Comparison of ENCODE assay signal across 33 cellular contexts in genomic region chr7:19932549-19933249, GRCh38.
A peak's percentile ranks its signal among the peaks of the same experiment; 100 is the strongest.
DNase-seq lines count a peak whose midpoint lies in the region; ATAC-seq, FAIRE-seq and TF ChIP-seq lines count a peak whose summit lies in the region.
"Had no signal": no experiment of that assay in that cellular context is flagged by ENCODE, and none has a peak within 500 bp of the region (broad histone marks: within the 10 kb centered on the region; RNA-seq: fewer than 3 reads in every experiment).

No MANE protein-coding gene starts in this region.

- BruUV-seq in mammary epithelial cell (replicated peaks; lab: Mats Ljungman, UMichigan) (no TSS peak), MCF 10A (replicated peaks; lab: Mats Ljungman, UMichigan) (no TSS peak)

- ATAC-seq in HG02610 (IDR thresholded peaks at IDR 0.05; ENCODE audit: unreplicated experiment): no peak
- ATAC-seq: activated CD4-positive, CD25-positive, alpha-beta regulatory T cell treated with anti-CD3 and anti-CD28 coated beads, Interleukin-2, amount 50 U/mL, for 24 hours; CD8-positive, alpha-beta T cell; left colon; mucosa of descending colon; natural killer cell treated with Interleukin-12 subunit alpha and Interleukin-12 subunit beta and Interleukin-15 and Interleukin-18, amount 100 ng/mL, for 72 hours; PC-3; psoas muscle; Right ventricle myocardium inferior; stimulated activated memory B cell treated with anti-CD40 and anti-IgM and Interleukin-4, amounts not matched to agents 10 μg/mL and 1 μg/mL and 100 μg/mL, for 72 hours had no signal

- no peaks in the 10 kb centered on the region for H3K79me2 ChIP-seq in mammary epithelial cell (ENCODE audit: insufficient read depth, low read length)

- no peak overlapping the region for H3K4me3 ChIP-seq in mammary epithelial cell (replicated peaks in 1 of 3; ENCODE audit: insufficient read depth in 1 of 3, low read depth in 2 of 3, low read length in 3 of 3)
- no peak overlapping the region for H3K4me3 ChIP-seq in small intestine (ENCODE audit: low read depth in 1 of 2, low read length in 2 of 2)
- no peak overlapping the region for H3K4me3 ChIP-seq in tibial nerve
- H3K4me3 ChIP-seq: coronary artery, mucosa of descending colon, psoas muscle had no signal

- intact Hi-C loops in mammary epithelial cell (cut with micrococcal nuclease) (no loop called here), MCF 10A (cut with micrococcal nuclease) (no loop called here)

- no peak overlapping the region for H3K27ac Mint-ChIP-seq in MCF 10A (ENCODE audit: low read depth, unreplicated experiment)
- H3K27ac Mint-ChIP-seq: B cell; CD8-positive, alpha-beta T cell; natural killer cell treated with Interleukin-12 subunit alpha and Interleukin-12 subunit beta and Interleukin-15 and Interleukin-18, amount 100 ng/mL, for 72 hours; stimulated activated memory B cell treated with anti-CD40 and anti-IgM and Interleukin-4, amounts not matched to agents 10 μg/mL and 1 μg/mL and 100 μg/mL, for 72 hours; type B pancreatic cell had no signal

- H3K27ac ChIP-seq in mammary epithelial cell (ENCODE audit: insufficient read depth, low read depth, low read length): no peak overlapping the region
- no peak overlapping the region for H3K27ac ChIP-seq in small intestine (ENCODE audit: low read depth in 1 of 2, low read length in 1 of 2)
- H3K27ac ChIP-seq in tibial nerve: no peak overlapping the region
- H3K27ac ChIP-seq: coronary artery, psoas muscle had no signal

- no peak for FAIRE-seq in small intestine (lab: Jason Lieb, UNC)
- FAIRE-seq: astrocyte had no signal

- in situ Hi-C loops in mammary epithelial cell (cut with MboI; ENCODE audit: low sequenced_read_pairs in 2 of 2): no loop called here

- H3K36me3 ChIP-seq in mammary epithelial cell (ENCODE audit: insufficient read depth, low read length) (no peaks in the 10 kb centered on the region), small intestine (ENCODE audit: control insufficient read depth in 2 of 2, insufficient read depth in 2 of 2, low read length in 2 of 2) (no peaks in the 10 kb centered on the region), tibial nerve (no peaks in the 10 kb centered on the region)

- H3K27me3 Mint-ChIP-seq in MCF 10A (ENCODE audit: insufficient read depth, unreplicated experiment): no peaks in the 10 kb centered on the region
- H3K27me3 Mint-ChIP-seq: B cell; natural killer cell treated with Interleukin-12 subunit alpha and Interleukin-12 subunit beta and Interleukin-15 and Interleukin-18, amount 100 ng/mL, for 72 hours; stimulated activated memory B cell treated with anti-CD40 and anti-IgM and Interleukin-4, amounts not matched to agents 10 μg/mL and 1 μg/mL and 100 μg/mL, for 72 hours; type B pancreatic cell had no signal

- POLR2A ChIA-PET in MCF 10A (lab: Yijun Ruan, JAX): interaction anchor here (1.5 kb wide), 1 partner anchor 12 kb away, joined by 5 read pairs; no protein-coding TSS in a partner anchor

- CTCF ChIA-PET in mammary epithelial cell (lab: Charles Lee; ENCODE audit: low non-redundant PET): no interaction called here
- CTCF ChIA-PET in MCF 10A (lab: Yijun Ruan, JAX): interaction anchor here (0.6 kb wide), 1 partner anchor 1227 kb away, joined by 3 read pairs; no protein-coding TSS in a partner anchor

- H3K36me3 Mint-ChIP-seq in MCF 10A (ENCODE audit: insufficient read depth, unreplicated experiment): no peaks in the 10 kb centered on the region
- H3K36me3 Mint-ChIP-seq: CD8-positive, alpha-beta T cell; natural killer cell treated with Interleukin-12 subunit alpha and Interleukin-12 subunit beta and Interleukin-15 and Interleukin-18, amount 100 ng/mL, for 72 hours; stimulated activated memory B cell treated with anti-CD40 and anti-IgM and Interleukin-4, amounts not matched to agents 10 μg/mL and 1 μg/mL and 100 μg/mL, for 72 hours; type B pancreatic cell had no signal

- no peak overlapping the region for H3K4me2 ChIP-seq in mammary epithelial cell (ENCODE audit: insufficient read depth, low read depth, low read length)

- H3K27me3 ChIP-seq in mammary epithelial cell (ENCODE audit: insufficient read depth, low read length) (no peaks in the 10 kb centered on the region), small intestine (ENCODE audit: control insufficient read depth in 2 of 2, insufficient read depth in 2 of 2, low read length in 2 of 2) (no peaks in the 10 kb centered on the region), tibial nerve (no peaks in the 10 kb centered on the region)

- dilution Hi-C loops in mammary epithelial cell (cut with HindIII; ENCODE audit: low sequenced_read_pairs): no loop called here

- H2AFZ ChIP-seq in mammary epithelial cell (ENCODE audit: low read depth, low read length): peak overlapping the region; percentile 16

- no peak overlapping the region for H3K4me3 Mint-ChIP-seq in MCF 10A (ENCODE audit: unreplicated experiment)
- H3K4me3 Mint-ChIP-seq: B cell; CD8-positive, alpha-beta T cell; natural killer cell treated with Interleukin-12 subunit alpha and Interleukin-12 subunit beta and Interleukin-15 and Interleukin-18, amount 100 ng/mL, for 72 hours; stimulated activated memory B cell treated with anti-CD40 and anti-IgM and Interleukin-4, amounts not matched to agents 10 μg/mL and 1 μg/mL and 100 μg/mL, for 72 hours; type B pancreatic cell had no signal

- TF ChIP-seq CTCF in mammary epithelial cell (conservative IDR thresholded peaks at IDR 0.05 in 1 of 2, IDR thresholded peaks at IDR 0.05 in 1 of 2; ENCODE audit: extremely low read depth in 1 of 2, insufficient read depth in 1 of 2, low read depth in 1 of 2, low read length in 2 of 2): no peak
- no peak for TF ChIP-seq CTCF in MCF 10A (IDR thresholded peaks at IDR 0.05; ENCODE audit: unreplicated experiment)
- TF ChIP-seq CTCF in tibial nerve (IDR thresholded peaks at IDR 0.05): no peak

- TF ChIP-seq POLR2A in tibial nerve (IDR thresholded peaks at IDR 0.05): no peak

- peaks cover 9% of the 10 kb centered on the region for H3K4me1 Mint-ChIP-seq in MCF 10A (ENCODE audit: insufficient read depth, unreplicated experiment)
- H3K4me1 Mint-ChIP-seq: B cell; stimulated activated memory B cell treated with anti-CD40 and anti-IgM and Interleukin-4, amounts not matched to agents 10 μg/mL and 1 μg/mL and 100 μg/mL, for 72 hours had no signal

- no peak overlapping the region for H3K9ac ChIP-seq in mammary epithelial cell (ENCODE audit: insufficient read depth, low read length)

- H3K9me3 ChIP-seq in mammary epithelial cell (replicated peaks; ENCODE audit: insufficient read depth, low read length): no peaks in the 10 kb centered on the region
- no peaks in the 10 kb centered on the region for H3K9me3 ChIP-seq in small intestine (ENCODE audit: control insufficient read depth, low read depth)
- peaks cover 0 to 27% (median 3%) of the 10 kb centered on the region in 4 donors for H3K9me3 ChIP-seq in tibial nerve
- H3K9me3 ChIP-seq: mucosa of descending colon had no signal

- H3K9me3 Mint-ChIP-seq in MCF 10A (ENCODE audit: unreplicated experiment): peaks cover 9% of the 10 kb centered on the region
- H3K9me3 Mint-ChIP-seq: type B pancreatic cell had no signal

- DNase-seq in mammary epithelial cell: no peak
- DNase-seq in MCF 10A (ENCODE audit: unreplicated experiment): no peak
- peak; percentile 7 for DNase-seq in NCI-H2029 treated with DMSO at 0.1 percent for 48 hours (lab: John Stamatoyannopoulos, UW)
- DNase-seq in SHP77 (lab: John Stamatoyannopoulos, UW): peak; percentile 60 to 76
- peak; percentile 1 for DNase-seq in small intestine
- DNase-seq in tibial nerve (ENCODE audit: low spot score in 2 of 2): no peak
- DNase-seq in NCI-H1436 treated with DMSO at 0.1 percent for 48 hours (lab: John Stamatoyannopoulos, UW): no peak
- DNase-seq: ACHN; activated CD4-positive, alpha-beta T cell treated with anti-CD3 and anti-CD28 coated beads, Interleukin-2, amount 50 U/mL, for 48 hours; activated T-cell treated with anti-CD3 and anti-CD28 coated beads, Interleukin-2, amount 50 U/mL, for 48 hours; CD8-positive, alpha-beta T cell; DMS79 treated with DMSO at 0.1 percent for 48 hours; effector CD8-positive, alpha-beta T cell; GF-D8; hypothalamus; left colon; mucosa of descending colon; NCI-H1105; occipital lobe; PC-3; psoas muscle; stimulated activated CD4-positive, alpha-beta T cell treated with anti-CD3 and anti-CD28 coated beads, Interleukin-15, amount 100 ng/mL, for 24 hours; substantia nigra; T-helper 2 cell had no signal

- 74% methylated on average over 4 of the region's 4 CpGs for WGBS in mammary epithelial cell (ENCODE audit: low coverage, missing lambda C conversion rate)
- 21 to 58% (median 39%) methylated on average over 4 of the region's 4 CpGs for WGBS in small intestine, 3 donors
- 74 to 77% methylated on average over 4 of the region's 4 CpGs for WGBS in tibial nerve, 2 donors

- no peak for TF ChIP-seq EP300 in tibial nerve (IDR thresholded peaks at IDR 0.05)

- no peaks in the 10 kb centered on the region for H4K20me1 ChIP-seq in mammary epithelial cell (ENCODE audit: insufficient read depth, low read length)

- H3K4me1 ChIP-seq in mammary epithelial cell (ENCODE audit: insufficient read depth, low read length): peaks cover 2% of the 10 kb centered on the region
- H3K4me1 ChIP-seq in small intestine (ENCODE audit: control insufficient read depth in 2 of 2, insufficient read depth in 1 of 2, low read depth in 1 of 2, low read length in 1 of 2): no peaks in the 10 kb centered on the region
- no peaks in the 10 kb centered on the region for H3K4me1 ChIP-seq in tibial nerve
- H3K4me1 ChIP-seq: psoas muscle had no signal

Comparison
In these comparisons a context has a peak if more than half of its experiments do, and no peak if none do; other contexts are left out.
1. DNase-seq: peak in NCI-H2029 treated with DMSO at 0.1 percent for 48 hours (single experiment), SHP77 (2 of 2) and small intestine (single experiment); none in mammary epithelial cell (single experiment), MCF 10A (single experiment), tibial nerve (0 of 2) and NCI-H1436 treated with DMSO at 0.1 percent for 48 hours (single experiment).